10 cellular contexts compared by ENCODE assay signal in the genomic region with DNA sequence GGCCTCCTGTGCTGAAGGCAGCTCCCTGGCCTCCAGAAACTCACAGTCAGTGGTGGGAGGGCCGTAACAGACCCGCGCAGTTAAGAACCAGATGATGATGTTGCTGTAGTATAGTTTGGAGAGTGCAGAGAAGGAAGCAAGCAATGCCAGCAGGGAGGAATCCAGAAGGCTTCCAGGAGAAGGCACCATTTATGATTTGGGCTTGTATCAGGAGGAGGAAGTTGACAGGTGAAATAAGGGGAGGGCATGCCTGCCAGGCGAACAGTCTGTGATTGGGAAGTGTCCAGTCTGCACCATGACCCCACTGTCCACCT. TPM values are rescaled to one million over a fixed set of nuclear protein-coding genes. Genes with fewer than 3 reads are reported as not detected.
DNase-seq lines count a peak whose midpoint lies in the region; ATAC-seq, FAIRE-seq and TF ChIP-seq lines count a peak whose summit lies in the region.
"Had no signal": no experiment of that assay in that cellular context is flagged by ENCODE, and none has a peak within 500 bp of the region (broad histone marks: within the 10 kb centered on the region; RNA-seq: fewer than 3 reads in every experiment).

No MANE protein-coding gene starts in this region.

- POLR2A ChIA-PET in K562 (lab: Yijun Ruan, JAX), result no interaction called here

- H3K4me1 ChIP-seq in K562 (replicated peaks in 1 of 2; ENCODE audit: control insufficient read depth in 2 of 2, insufficient read depth in 2 of 2, low read length in 2 of 2), result peaks cover 15 to 32% of the 10 kb centered on the region in 2 experiments

- no peak for TF ChIP-seq POLR2A in K562 (conservative IDR thresholded peaks at IDR 0.05)

- H3K27ac ChIP-seq in K562 (ENCODE audit: extremely low read depth, low read depth, low read length), result no peak overlapping the region

- TF ChIP-seq RAD21 in K562 (CRISPR knock-in tag; conservative IDR thresholded peaks at IDR 0.05 in 1 of 2, IDR thresholded peaks at IDR 0.05 in 1 of 2), result no peak

- intact Hi-C loops in K562 (cut with micrococcal nuclease), result no loop called here

- TF ChIP-seq CTCF in K562 (IDR thresholded peaks at IDR 0.05 in 2 of 3, conservative IDR thresholded peaks at IDR 0.05 in 1 of 3; ENCODE audit: insufficient read depth in 2 of 3, low read depth in 1 of 3, low read length in 3 of 3), result no peak
- TF ChIP-seq CTCF in type B pancreatic cell (conservative IDR thresholded peaks at IDR 0.05), result no peak

- H3K4me3 Mint-ChIP-seq in activated naive CD4-positive, alpha-beta T cell treated with anti-CD3 and anti-CD28 coated beads, Interleukin-2, amount 10 ng/mL, durations not matched to agents 7 days and 5 days, result peak overlapping the region; percentile 69
- H3K4me3 Mint-ChIP-seq in memory B cell (peak overlapping the region; percentile 80), type B pancreatic cell (peak overlapping the region; percentile 57)

- DNase-seq in activated naive CD4-positive, alpha-beta T cell treated with anti-CD3 and anti-CD28 coated beads, Interleukin-2, amount 10 ng/mL, durations not matched to agents 7 days and 5 days, result no peak
- DNase-seq in activated naive CD4-positive, alpha-beta T cell treated with anti-CD3 and anti-CD28 coated beads, Interleukin-2, amount 50 U/mL, for 72 hours (ENCODE audit: low spot score in 2 of 2), result no peak
- DNase-seq in K562 (ENCODE audit: extremely low read depth in 1 of 4, low spot score in 3 of 4), result no peak
- no peak for DNase-seq in memory B cell (ENCODE audit: low spot score in 2 of 2)
- no peak for DNase-seq in type B pancreatic cell (ENCODE audit: extremely low spot score, unreplicated experiment)
- DNase-seq: cortex of kidney, NCI-H1417 had no signal

- no peak for FAIRE-seq in K562 (lab: Jason Lieb, UNC)

- no peak overlapping the region for H2AFZ ChIP-seq in K562 (ENCODE audit: low read depth, low read length)

- in situ Hi-C loops in K562 (cut with MboI), result no loop called here

- no peaks in the 10 kb centered on the region for H3K79me2 ChIP-seq in K562 (ENCODE audit: control insufficient read depth, insufficient read depth, low read length)

- TF ChIP-seq EP300 in K562 (IDR thresholded peaks at IDR 0.05; ENCODE audit: low read length), result no peak

- no peak for ATAC-seq in activated naive CD4-positive, alpha-beta T cell treated with anti-CD3 and anti-CD28 coated beads, Interleukin-2, amount 50 U/mL, for 72 hours
- ATAC-seq in K562 (no peak), memory B cell (ENCODE audit: low read depth) (no peak), GM18498 (IDR thresholded peaks at IDR 0.05; ENCODE audit: unreplicated experiment) (no peak), HG02571 (IDR thresholded peaks at IDR 0.05; ENCODE audit: unreplicated experiment) (no peak), HG02852 (IDR thresholded peaks at IDR 0.05; ENCODE audit: unreplicated experiment) (no peak)

- BruUV-seq in K562 (replicated peaks; lab: Mats Ljungman, UMichigan), result no TSS peak

- CTCF ChIA-PET in activated naive CD4-positive, alpha-beta T cell treated with anti-CD3 and anti-CD28 coated beads, Interleukin-2, amount 10 ng/mL, durations not matched to agents 7 days and 5 days (lab: Charles Lee), result interaction anchor here (3.0 kb wide), 1 partner anchor 14 kb away, joined by 13 read pairs; no protein-coding TSS in a partner anchor
- CTCF ChIA-PET in K562 (lab: Yijun Ruan, JAX; ENCODE audit: low intra/inter-chr PET ratio), result no interaction called here

- no peak overlapping the region for H3K27ac Mint-ChIP-seq in activated naive CD4-positive, alpha-beta T cell treated with anti-CD3 and anti-CD28 coated beads, Interleukin-2, amount 10 ng/mL, durations not matched to agents 7 days and 5 days
- no peak overlapping the region for H3K27ac Mint-ChIP-seq in activated naive CD4-positive, alpha-beta T cell treated with anti-CD3 and anti-CD28 coated beads, Interleukin-2, amount 50 U/mL, for 72 hours
- H3K27ac Mint-ChIP-seq in memory B cell, result peak overlapping the region; percentile 96
- H3K27ac Mint-ChIP-seq in type B pancreatic cell, result peak overlapping the region; percentile 46

- H3K36me3 ChIP-seq in K562 (ENCODE audit: control insufficient read depth, insufficient read depth, low read length), result no peaks in the 10 kb centered on the region

- H4K20me1 ChIP-seq in K562 (replicated peaks; ENCODE audit: control insufficient read depth, insufficient read depth, low read length), result no peaks in the 10 kb centered on the region

- no peaks in the 10 kb centered on the region for H3K36me3 Mint-ChIP-seq in activated naive CD4-positive, alpha-beta T cell treated with anti-CD3 and anti-CD28 coated beads, Interleukin-2, amount 10 ng/mL, durations not matched to agents 7 days and 5 days
- H3K36me3 Mint-ChIP-seq in activated naive CD4-positive, alpha-beta T cell treated with anti-CD3 and anti-CD28 coated beads, Interleukin-2, amount 50 U/mL, for 72 hours, result peaks cover 0 to 4% of the 10 kb centered on the region in 2 donors
- no peaks in the 10 kb centered on the region for H3K36me3 Mint-ChIP-seq in memory B cell
- no peaks in the 10 kb centered on the region for H3K36me3 Mint-ChIP-seq in type B pancreatic cell

- H3K9me3 Mint-ChIP-seq in activated naive CD4-positive, alpha-beta T cell treated with anti-CD3 and anti-CD28 coated beads, Interleukin-2, amount 10 ng/mL, durations not matched to agents 7 days and 5 days, result no peaks in the 10 kb centered on the region
- H3K9me3 Mint-ChIP-seq in activated naive CD4-positive, alpha-beta T cell treated with anti-CD3 and anti-CD28 coated beads, Interleukin-2, amount 50 U/mL, for 72 hours, result peaks cover 0 to 4% of the 10 kb centered on the region in 2 donors
- H3K9me3 Mint-ChIP-seq in memory B cell, result no peaks in the 10 kb centered on the region
- H3K9me3 Mint-ChIP-seq in type B pancreatic cell, result no peaks in the 10 kb centered on the region

- no peak overlapping the region for H3K4me2 ChIP-seq in K562 (ENCODE audit: insufficient read depth, low read length)

- 55% methylated on average over 4 of the region's 4 CpGs for WGBS in K562 (ENCODE audit: insufficient coverage, low coverage, missing lambda C conversion rate)

- H3K27me3 ChIP-seq in K562 (ENCODE audit: control insufficient read depth in 2 of 2, insufficient read depth in 2 of 2, low read length in 2 of 2), result peaks cover 0 to 5% of the 10 kb centered on the region in 2 experiments; a peak in 2 of 5 replicates

- no peak overlapping the region for H3K9ac ChIP-seq in K562 (ENCODE audit: insufficient read depth in 1 of 2, low read depth in 2 of 2, low read length in 2 of 2)

- H3K9me3 ChIP-seq in K562 (replicated peaks; ENCODE audit: control insufficient read depth, insufficient read depth, low read depth, low read length), result no peaks in the 10 kb centered on the region

- no peak overlapping the region for H3K4me3 ChIP-seq in K562

- peaks cover 2% of the 10 kb centered on the region for H3K9me1 ChIP-seq in K562 (ENCODE audit: control insufficient read depth, insufficient read depth, low read length)

- peaks cover 17% of the 10 kb centered on the region for H3K27me3 Mint-ChIP-seq in activated naive CD4-positive, alpha-beta T cell treated with anti-CD3 and anti-CD28 coated beads, Interleukin-2, amount 10 ng/mL, durations not matched to agents 7 days and 5 days
- H3K27me3 Mint-ChIP-seq in memory B cell (no peaks in the 10 kb centered on the region), type B pancreatic cell (no peaks in the 10 kb centered on the region)

- peaks cover 43% of the 10 kb centered on the region for H3K4me1 Mint-ChIP-seq in activated naive CD4-positive, alpha-beta T cell treated with anti-CD3 and anti-CD28 coated beads, Interleukin-2, amount 10 ng/mL, durations not matched to agents 7 days and 5 days
- peaks cover 42% of the 10 kb centered on the region for H3K4me1 Mint-ChIP-seq in memory B cell
- H3K4me1 Mint-ChIP-seq in type B pancreatic cell (ENCODE audit: unreplicated experiment), result peaks cover 23% of the 10 kb centered on the region

RNA-seq across cellular contexts. Expression of a gene that starts 13.3 kb away (rescaled TPM):
- total RNA-seq in activated naive CD4-positive, alpha-beta T cell treated with anti-CD3 and anti-CD28 coated beads, Interleukin-2, amount 50 U/mL, for 72 hours, result 10 to 100 TPM; 43.8 to 57.0 TPM
- 5.4 and 22.3 TPM in 2 replicates for total RNA-seq in K562 (2011; cell fraction: chromatin; rRNA removed; ENCODE audit: low replicate concordance)
- total RNA-seq in K562 (2011; cell fraction: nucleolus; rRNA removed), result 18.4 and 20.8 TPM in 2 replicates
- 18.6 and 21.4 TPM in 2 replicates for total RNA-seq in K562 (2011; cell fraction: nucleoplasm; rRNA removed)
- total RNA-seq in K562 (2014; rRNA removed), result 11.5 and 14.8 TPM in 2 replicates
- total RNA-seq in K562 (2014; rRNA removed; fragmentation: Illumina TruSeq; extraction: Trizol), result 14.4 and 16.5 TPM in 2 replicates
- 24.6 and 26.0 TPM in 2 replicates for total RNA-seq in K562 (2015; rRNA removed; fragmentation: Illumina TruSeq; extraction: Trizol)
- 28.2 and 30.7 TPM in 2 replicates for total RNA-seq in K562 (2021)
- polyA plus RNA-seq in K562 (2011; rRNA removed), result 18.9 and 22.7 TPM in 2 replicates
- 27.6 and 36.1 TPM in 2 replicates for polyA plus RNA-seq in K562 (2011; cell fraction: cytosol; rRNA removed)
- 19.6 and 25.1 TPM in 2 replicates for polyA plus RNA-seq in K562 (2011; cell fraction: nucleus; rRNA removed)
- polyA plus RNA-seq in K562 (2012), result 23.7 and 26.4 TPM in 2 replicates
- polyA plus RNA-seq in K562 (2014; fragmentation: Illumina TruSeq; extraction: Trizol), result 23.7 and 28.2 TPM in 2 replicates
- polyA plus RNA-seq in K562 (2014; fragmentation: Nextera tagmentation; extraction: Ambion mirVana), result 1 to 10 TPM; 5.4 to 9.7 TPM
- polyA plus RNA-seq in K562 (2014; rRNA removed), result 24.1 and 26.2 TPM in 2 replicates
- 12.4 and 16.0 TPM in 2 replicates for polyA minus RNA-seq in K562 (2011; rRNA and poly(A)+ RNA removed)
- polyA minus RNA-seq in K562 (2011; cell fraction: cytosol; rRNA and poly(A)+ RNA removed), result 16.0 and 18.0 TPM in 2 replicates
- polyA minus RNA-seq in K562 (2011; cell fraction: nucleus; rRNA and poly(A)+ RNA removed), result 5.7 and 7.8 TPM in 2 replicates
- total RNA-seq in type B pancreatic cell (ENCODE audit: low replicate concordance), result 27.3 and 37.0 TPM in 2 replicates

RNA-seq across cellular contexts. Expression of a gene that starts 27.8 kb away (rescaled TPM):
- total RNA-seq in activated naive CD4-positive, alpha-beta T cell treated with anti-CD3 and anti-CD28 coated beads, Interleukin-2, amount 50 U/mL, for 72 hours, result 10 to 100 TPM; 39.2 to 50.8 TPM
- total RNA-seq in K562 (2011; cell fraction: chromatin; rRNA removed; ENCODE audit: low replicate concordance), result 128 and 310 TPM in 2 replicates
- 120 and 148 TPM in 2 replicates for total RNA-seq in K562 (2011; cell fraction: nucleolus; rRNA removed)
- total RNA-seq in K562 (2011; cell fraction: nucleoplasm; rRNA removed), result 89.0 and 102 TPM in 2 replicates
- 13.2 and 17.2 TPM in 2 replicates for total RNA-seq in K562 (2014; rRNA removed)
- 4.9 and 7.0 TPM in 2 replicates for total RNA-seq in K562 (2014; rRNA removed; fragmentation: Illumina TruSeq; extraction: Trizol)
- 7.0 and 7.7 TPM in 2 replicates for total RNA-seq in K562 (2015; rRNA removed; fragmentation: Illumina TruSeq; extraction: Trizol)
- total RNA-seq in K562 (2021), result 31.2 and 35.7 TPM in 2 replicates
- 14.7 and 22.4 TPM in 2 replicates for polyA plus RNA-seq in K562 (2011; rRNA removed)
- 15.6 and 18.8 TPM in 2 replicates for polyA plus RNA-seq in K562 (2011; cell fraction: cytosol; rRNA removed)
- 187 and 251 TPM in 2 replicates for polyA plus RNA-seq in K562 (2011; cell fraction: nucleus; rRNA removed)
- 14.4 and 17.4 TPM in 2 replicates for polyA plus RNA-seq in K562 (2012)
- 20.5 and 22.0 TPM in 2 replicates for polyA plus RNA-seq in K562 (2014; fragmentation: Illumina TruSeq; extraction: Trizol)
- polyA plus RNA-seq in K562 (2014; fragmentation: Nextera tagmentation; extraction: Ambion mirVana), result under 1 TPM; 0.39 to 0.73 TPM
- 20.9 and 23.7 TPM in 2 replicates for polyA plus RNA-seq in K562 (2014; rRNA removed)
- polyA minus RNA-seq in K562 (2011; rRNA and poly(A)+ RNA removed), result 18.8 and 19.6 TPM in 2 replicates
- polyA minus RNA-seq in K562 (2011; cell fraction: cytosol; rRNA and poly(A)+ RNA removed), result 19.1 and 27.6 TPM in 2 replicates
- polyA minus RNA-seq in K562 (2011; cell fraction: nucleus; rRNA and poly(A)+ RNA removed), result 48.7 and 51.2 TPM in 2 replicates
- 24.6 and 56.1 TPM in 2 replicates for total RNA-seq in type B pancreatic cell (ENCODE audit: low replicate concordance)

Comparison
In these comparisons a context has a peak if more than half of its experiments do, and no peak if none do; other contexts are left out.
1. H3K27ac Mint-ChIP-seq: peak in memory B cell (single experiment) and type B pancreatic cell (single experiment); none in activated naive CD4-positive, alpha-beta T cell treated with anti-CD3 and anti-CD28 coated beads, Interleukin-2, amount 10 ng/mL, durations not matched to agents 7 days and 5 days (single experiment) and activated naive CD4-positive, alpha-beta T cell treated with anti-CD3 and anti-CD28 coated beads, Interleukin-2, amount 50 U/mL, for 72 hours (0 of 2).
2. Peak in every context shown above with its lines, with median percentiles within 50 percentile points of each other: H3K4me3 Mint-ChIP-seq.